ENCODE assay signal across 8 cellular contexts in the genomic region with DNA sequence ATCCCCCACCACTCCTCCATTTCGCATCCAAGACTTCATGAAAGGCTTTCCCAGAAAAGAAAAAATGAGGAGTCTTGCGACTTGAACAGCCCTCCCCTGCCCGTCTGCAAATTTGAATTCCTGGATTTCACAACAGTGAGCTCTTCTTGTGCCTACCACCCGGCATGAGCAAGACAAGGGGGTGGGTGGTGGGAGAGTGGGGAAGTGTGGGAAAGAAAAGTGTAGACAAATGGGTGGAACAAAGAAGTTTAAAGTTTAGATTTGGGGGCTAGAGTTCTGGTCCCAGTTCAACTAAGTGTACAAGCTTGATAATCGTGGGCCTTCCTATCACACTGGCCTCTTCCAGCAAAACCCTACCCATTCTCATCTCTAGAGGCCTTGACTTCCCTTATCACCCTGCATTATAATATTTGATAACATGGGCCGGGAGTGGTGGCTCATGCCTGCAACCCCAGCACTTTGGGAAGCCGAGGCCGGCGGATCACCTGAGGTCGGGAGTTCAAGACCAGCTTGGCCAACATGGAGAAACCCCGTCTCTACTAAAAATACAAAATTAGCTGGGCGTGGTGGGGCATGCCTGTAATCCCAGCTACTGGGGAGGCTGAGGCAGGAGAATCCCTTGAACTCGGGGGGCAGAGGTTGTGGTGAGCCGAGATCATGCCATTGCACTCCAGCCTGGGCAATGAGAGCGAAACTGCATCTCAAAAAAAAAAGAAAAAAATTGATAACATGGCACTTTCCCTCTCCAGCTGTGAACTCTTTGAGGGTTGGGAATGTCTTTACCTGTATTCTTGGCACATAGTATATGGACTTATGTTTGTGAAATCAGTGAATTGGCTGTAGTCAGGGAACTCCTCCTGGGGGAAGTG. TPM values are rescaled to one million over a fixed set of nuclear protein-coding genes. Genes with fewer than 3 reads are reported as not detected.
DNase-seq lines count a peak whose midpoint lies in the region; ATAC-seq and TF ChIP-seq lines count a peak whose summit lies in the region.

No MANE protein-coding gene starts in this region.

- no peaks in the 10 kb centered on the region for H3K9me3 Mint-ChIP-seq in T-helper 2 cell treated with Interferon-gamma antibody and Interleukin-4, amounts not matched to agents 5 μg/mL and 100 μg/mL, for 36 hours
- H3K9me3 Mint-ChIP-seq in activated naive CD4-positive, alpha-beta T cell treated with anti-CD3 and anti-CD28 coated beads, Interleukin-2, amount 50 U/mL, for 72 hours: no peaks in the 10 kb centered on the region
- H3K9me3 Mint-ChIP-seq in immature natural killer cell: no peaks in the 10 kb centered on the region

- peaks cover 6% of the 10 kb centered on the region for H3K36me3 ChIP-seq in suprapubic skin

- TF ChIP-seq EP300 in suprapubic skin (IDR thresholded peaks at IDR 0.05): no peak

- H3K27ac ChIP-seq in suprapubic skin: peak overlapping the region; percentile 87

- H3K4me3 ChIP-seq in suprapubic skin: peak overlapping the region; percentile 65

- in situ Hi-C loops in GM13976 (cut with MboI; ENCODE audit: low sequenced_read_pairs, unreplicated experiment): no loop called here

- 60% methylated on average over 15 of the region's 15 CpGs for WGBS in suprapubic skin

- no peak for TF ChIP-seq CTCF in suprapubic skin (IDR thresholded peaks at IDR 0.05)
- no peak for TF ChIP-seq CTCF in GM13976 (IDR thresholded peaks at IDR 0.05; ENCODE audit: borderline replicate concordance, control extremely low read depth, extremely low read depth, insufficient read depth, missing control alignments)

- no peaks in the 10 kb centered on the region for H3K9me3 ChIP-seq in suprapubic skin

- no peak for ATAC-seq in activated naive CD4-positive, alpha-beta T cell treated with anti-CD3 and anti-CD28 coated beads, Interleukin-2, amount 50 U/mL, for 72 hours
- no peak for ATAC-seq in HG02763 (IDR thresholded peaks at IDR 0.05; ENCODE audit: unreplicated experiment)

- H3K4me1 ChIP-seq in suprapubic skin: peaks cover 58% of the 10 kb centered on the region

- DNase-seq in T-helper 2 cell treated with Interferon-gamma antibody and Interleukin-4, amounts not matched to agents 5 μg/mL and 100 μg/mL, for 36 hours (ENCODE audit: low spot score): no peak
- DNase-seq in T-helper 2 cell: no peak
- DNase-seq in activated naive CD4-positive, alpha-beta T cell treated with anti-CD3 and anti-CD28 coated beads, Interleukin-2, amount 50 U/mL, for 72 hours (ENCODE audit: low spot score in 2 of 2): no peak
- DNase-seq in immature natural killer cell: no peak
- DNase-seq in suprapubic skin (ENCODE audit: low spot score in 2 of 2): no peak
- DNase-seq in SHP77 (lab: John Stamatoyannopoulos, UW): no peak
- no peak for DNase-seq in GM13976 (ENCODE audit: low spot score)

- H3K27ac Mint-ChIP-seq in T-helper 2 cell treated with Interferon-gamma antibody and Interleukin-4, amounts not matched to agents 5 μg/mL and 100 μg/mL, for 36 hours: peak overlapping the region; percentile 79
- peak overlapping the region; percentile 74 to 94 for H3K27ac Mint-ChIP-seq in activated naive CD4-positive, alpha-beta T cell treated with anti-CD3 and anti-CD28 coated beads, Interleukin-2, amount 50 U/mL, for 72 hours
- peak overlapping the region; percentile 83 to 95 (median 92) for H3K27ac Mint-ChIP-seq in immature natural killer cell

- H3K27me3 ChIP-seq in suprapubic skin: no peaks in the 10 kb centered on the region

- no peak for TF ChIP-seq POLR2A in suprapubic skin (IDR thresholded peaks at IDR 0.05)

- H3K4me3 Mint-ChIP-seq in T-helper 2 cell treated with Interferon-gamma antibody and Interleukin-4, amounts not matched to agents 5 μg/mL and 100 μg/mL, for 36 hours: peak overlapping the region; percentile 82
- H3K4me3 Mint-ChIP-seq in immature natural killer cell: peak overlapping the region; percentile 85 to 91 (median 88)

- H3K36me3 Mint-ChIP-seq in T-helper 2 cell treated with Interferon-gamma antibody and Interleukin-4, amounts not matched to agents 5 μg/mL and 100 μg/mL, for 36 hours (ENCODE audit: low read depth): peaks cover 64% of the 10 kb centered on the region
- peaks cover 46 to 58% of the 10 kb centered on the region in 2 donors for H3K36me3 Mint-ChIP-seq in activated naive CD4-positive, alpha-beta T cell treated with anti-CD3 and anti-CD28 coated beads, Interleukin-2, amount 50 U/mL, for 72 hours
- H3K36me3 Mint-ChIP-seq in immature natural killer cell: peaks cover 4 to 21% (median 8%) of the 10 kb centered on the region in 3 donors

- peaks cover 58% of the 10 kb centered on the region for H3K4me1 Mint-ChIP-seq in T-helper 2 cell treated with Interferon-gamma antibody and Interleukin-4, amounts not matched to agents 5 μg/mL and 100 μg/mL, for 36 hours (ENCODE audit: low read depth)
- H3K4me1 Mint-ChIP-seq in immature natural killer cell: peaks cover 74 to 78% of the 10 kb centered on the region in 2 donors

- no peaks in the 10 kb centered on the region for H3K27me3 Mint-ChIP-seq in T-helper 2 cell treated with Interferon-gamma antibody and Interleukin-4, amounts not matched to agents 5 μg/mL and 100 μg/mL, for 36 hours (ENCODE audit: low read depth)
- peaks cover 12 to 16% (median 13%) of the 10 kb centered on the region in 3 donors for H3K27me3 Mint-ChIP-seq in immature natural killer cell (ENCODE audit: low read depth in 3 of 3)

RNA-seq across cellular contexts. Expression of a gene that starts 0.7 kb away (rescaled TPM):
- 10 to 100 TPM; 15.0 to 16.4 TPM for total RNA-seq in activated naive CD4-positive, alpha-beta T cell treated with anti-CD3 and anti-CD28 coated beads, Interleukin-2, amount 50 U/mL, for 72 hours
- 10 to 100 TPM; 23.6 to 41.6 (median 26.3) TPM for polyA plus RNA-seq in immature natural killer cell
- total RNA-seq in suprapubic skin: 10 to 100 TPM; 31.6 to 41.0 (median 38.1) TPM

RNA-seq across cellular contexts. Expression of a gene that starts 3.6 kb away (rescaled TPM):
- total RNA-seq in activated naive CD4-positive, alpha-beta T cell treated with anti-CD3 and anti-CD28 coated beads, Interleukin-2, amount 50 U/mL, for 72 hours: 10 to 100 TPM; 36.2 to 39.0 TPM
- polyA plus RNA-seq in immature natural killer cell: 10 to 100 TPM; 17.2 to 29.3 (median 22.9) TPM
- total RNA-seq in suprapubic skin: 10 to 100 TPM; 15.0 to 22.6 (median 20.1) TPM

RNA-seq across cellular contexts. Expression of a gene that starts 4.6 kb away (rescaled TPM):
- total RNA-seq in activated naive CD4-positive, alpha-beta T cell treated with anti-CD3 and anti-CD28 coated beads, Interleukin-2, amount 50 U/mL, for 72 hours: 100 to 1,000 TPM; 242 to 251 TPM
- 100 to 1,000 TPM; 253 to 291 (median 289) TPM for polyA plus RNA-seq in immature natural killer cell
- total RNA-seq in suprapubic skin: 100 to 1,000 TPM; 381 to 429 (median 403) TPM

RNA-seq across cellular contexts. Expression of a gene that starts 5.5 kb away (rescaled TPM):
- total RNA-seq in activated naive CD4-positive, alpha-beta T cell treated with anti-CD3 and anti-CD28 coated beads, Interleukin-2, amount 50 U/mL, for 72 hours: 1 to 10 TPM; 2.6 to 2.7 TPM
- polyA plus RNA-seq in immature natural killer cell: 1 to 10 TPM; 1.8 to 5.7 (median 3.9) TPM
- total RNA-seq in suprapubic skin: 1 to 10 TPM; 2.8 to 8.3 (median 6.1) TPM

RNA-seq across cellular contexts. Expression of a gene that starts 8.5 kb away (rescaled TPM):
- 10 to 100 TPM; 23.4 to 26.5 TPM for total RNA-seq in activated naive CD4-positive, alpha-beta T cell treated with anti-CD3 and anti-CD28 coated beads, Interleukin-2, amount 50 U/mL, for 72 hours
- 1 to 10 TPM in 1 of 3 donors, under 1 TPM in 2; 0.44 to 1.8 (median 0.47) TPM for polyA plus RNA-seq in immature natural killer cell
- total RNA-seq in suprapubic skin: 10 to 100 TPM; 11.4 to 63.7 (median 13.9) TPM
